Comparison of ENCODE assay signal across 9 cellular contexts in the genomic region with DNA sequence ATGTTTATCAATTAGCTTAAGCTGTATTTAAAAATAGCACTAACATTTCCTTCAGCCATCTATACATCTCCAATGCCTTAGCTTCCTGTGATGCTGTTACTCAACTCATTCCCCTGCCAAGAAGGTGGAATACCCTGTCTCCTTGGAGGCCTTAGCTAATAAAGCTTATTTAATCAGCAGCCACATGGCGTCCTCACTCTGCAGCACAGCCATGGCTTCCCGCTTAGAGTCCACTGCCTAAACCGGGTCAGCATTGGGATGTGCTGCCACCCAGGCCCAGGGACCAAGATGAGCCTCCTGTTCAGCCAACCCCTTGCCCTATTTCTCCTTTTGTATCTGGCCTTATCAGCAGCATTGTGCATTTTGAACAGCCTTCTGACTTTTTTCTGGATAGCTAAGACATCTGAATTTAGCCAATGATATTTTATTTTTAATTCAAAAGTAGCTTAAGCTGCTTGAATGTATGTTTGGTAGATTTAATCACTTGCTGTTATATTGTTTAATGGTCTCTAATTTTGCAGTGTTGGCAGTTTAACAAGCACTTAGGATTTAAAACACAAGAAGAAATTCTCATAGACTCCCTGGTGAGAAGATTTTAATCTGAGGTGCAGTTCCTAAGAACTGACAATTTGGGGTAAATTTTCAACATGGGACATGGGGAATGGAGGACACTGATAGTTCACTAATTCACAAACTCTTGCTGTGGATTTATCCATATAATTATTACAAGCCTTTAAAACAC.
DNase-seq lines count a peak whose midpoint lies in the region; ATAC-seq, FAIRE-seq and TF ChIP-seq lines count a peak whose summit lies in the region.
"Had no signal": no experiment of that assay in that cellular context is flagged by ENCODE, and none has a peak within 500 bp of the region (broad histone marks: within the 10 kb centered on the region; RNA-seq: fewer than 3 reads in every experiment).

No MANE protein-coding gene starts in this region.

- H3K27ac Mint-ChIP-seq in activated T-cell treated with anti-CD3 and anti-CD28 coated beads, Interleukin-2, amount 50 U/mL, for 72 hours: peak overlapping the region; percentile 51
- no peak overlapping the region for H3K27ac Mint-ChIP-seq in activated T-cell treated with anti-CD3 and anti-CD28 coated beads, Interleukin-2, amount 50 U/mL, for 24 hours

- H3K9me3 ChIP-seq in liver (ENCODE audit: control insufficient read depth in 4 of 4, low read length in 3 of 4) (no peaks in the 10 kb centered on the region), upper lobe of right lung (no peaks in the 10 kb centered on the region)
- H3K9me3 ChIP-seq: BLaER1 had no signal

- TF ChIP-seq RAD21 in liver (IDR thresholded peaks at IDR 0.05): peak in 1 of 2 donors; percentile 13

- no peaks in the 10 kb centered on the region for H3K36me3 Mint-ChIP-seq in activated T-cell treated with anti-CD3 and anti-CD28 coated beads, Interleukin-2, amount 50 U/mL, for 72 hours (ENCODE audit: insufficient read depth in 2 of 2)
- H3K36me3 Mint-ChIP-seq in activated T-cell treated with anti-CD3 and anti-CD28 coated beads, Interleukin-2, amount 50 U/mL, for 24 hours (ENCODE audit: low read depth): no peaks in the 10 kb centered on the region

- peaks cover 1 to 16% (median 5%) of the 10 kb centered on the region in 4 donors for H3K4me1 ChIP-seq in liver (ENCODE audit: control insufficient read depth in 4 of 4, insufficient read depth in 4 of 4, low read length in 3 of 4)
- H3K4me1 ChIP-seq in upper lobe of right lung: peaks cover 14% of the 10 kb centered on the region
- H3K4me1 ChIP-seq: BLaER1 had no signal

- no peak overlapping the region for H3K4me3 Mint-ChIP-seq in activated T-cell treated with anti-CD3 and anti-CD28 coated beads, Interleukin-2, amount 50 U/mL, for 72 hours
- no peak overlapping the region for H3K4me3 Mint-ChIP-seq in activated T-cell treated with anti-CD3 and anti-CD28 coated beads, Interleukin-2, amount 50 U/mL, for 24 hours

- no peak for FAIRE-seq in bronchial epithelial cell (lab: Jason Lieb, UNC)

- H3K27me3 Mint-ChIP-seq in activated T-cell treated with anti-CD3 and anti-CD28 coated beads, Interleukin-2, amount 50 U/mL, for 72 hours (ENCODE audit: low read depth): no peaks in the 10 kb centered on the region
- H3K27me3 Mint-ChIP-seq in activated T-cell treated with anti-CD3 and anti-CD28 coated beads, Interleukin-2, amount 50 U/mL, for 24 hours: no peaks in the 10 kb centered on the region

- H3K27ac ChIP-seq in liver (ENCODE audit: low read depth in 1 of 2, low read length in 2 of 2): peak overlapping the region; percentile 59 to 72
- H3K27ac ChIP-seq in upper lobe of right lung: peak overlapping the region; percentile 33
- H3K27ac ChIP-seq: BLaER1 had no signal

- intact Hi-C loops in upper lobe of right lung (cut with DNase I): loop anchor here (5.0 kb wide), 1 partner anchor 418 kb away; no protein-coding TSS in a partner anchor

- peak overlapping the region in 1 of 2 donors; percentile 52 for H3K9ac ChIP-seq in liver (ENCODE audit: low read depth in 1 of 2, low read length in 2 of 2)
- H3K9ac ChIP-seq: BLaER1 had no signal

- TF ChIP-seq CTCF in bronchial epithelial cell (IDR thresholded peaks at IDR 0.05; ENCODE audit: insufficient read depth, low read length, severe bottlenecking) (no peak), liver (IDR thresholded peaks at IDR 0.05; ENCODE audit: low read depth, low read length, missing input control) (no peak), upper lobe of right lung (IDR thresholded peaks at IDR 0.05) (no peak)

- peaks cover 20% of the 10 kb centered on the region for H3K4me1 Mint-ChIP-seq in activated T-cell treated with anti-CD3 and anti-CD28 coated beads, Interleukin-2, amount 50 U/mL, for 72 hours (ENCODE audit: low read depth)
- H3K4me1 Mint-ChIP-seq in activated T-cell treated with anti-CD3 and anti-CD28 coated beads, Interleukin-2, amount 50 U/mL, for 24 hours (ENCODE audit: low read depth): peaks cover 16% of the 10 kb centered on the region

- no peaks in the 10 kb centered on the region for H3K9me3 Mint-ChIP-seq in activated T-cell treated with anti-CD3 and anti-CD28 coated beads, Interleukin-2, amount 50 U/mL, for 72 hours
- H3K9me3 Mint-ChIP-seq in activated T-cell treated with anti-CD3 and anti-CD28 coated beads, Interleukin-2, amount 50 U/mL, for 24 hours: no peaks in the 10 kb centered on the region

- ATAC-seq in activated T-cell treated with anti-CD3 and anti-CD28 coated beads, Interleukin-2, amount 50 U/mL, for 72 hours (replicated peaks in 1 of 2): no peak
- ATAC-seq in upper lobe of right lung (peak; percentile 48), HG03520 (IDR thresholded peaks at IDR 0.05; ENCODE audit: unreplicated experiment) (no peak), HG02623 (IDR thresholded peaks at IDR 0.05; ENCODE audit: unreplicated experiment) (no peak)

- H3K36me3 ChIP-seq in bronchial epithelial cell (ENCODE audit: control insufficient read depth, insufficient read depth, low read length) (no peaks in the 10 kb centered on the region), liver (ENCODE audit: control insufficient read depth in 4 of 4, insufficient read depth in 3 of 4, low read depth in 1 of 4, low read length in 3 of 4) (no peaks in the 10 kb centered on the region), upper lobe of right lung (no peaks in the 10 kb centered on the region)
- H3K36me3 ChIP-seq: BLaER1 had no signal

- WGBS in liver: 80% methylated on average over 3 of the region's 3 CpGs

- no peak for DNase-seq in activated T-cell treated with anti-CD3 and anti-CD28 coated beads, Interleukin-2, amount 50 U/mL, for 72 hours
- DNase-seq in activated T-cell treated with anti-CD3 and anti-CD28 coated beads, Interleukin-2, amount 50 U/mL, for 24 hours: no peak
- DNase-seq in bronchial epithelial cell (ENCODE audit: low read depth): peak; percentile 82
- no peak for DNase-seq in upper lobe of right lung
- DNase-seq in NCI-H345 (lab: John Stamatoyannopoulos, UW): no peak

- H3K27me3 ChIP-seq in bronchial epithelial cell (ENCODE audit: control insufficient read depth, insufficient read depth, low read length) (no peaks in the 10 kb centered on the region), liver (ENCODE audit: control insufficient read depth in 4 of 4, insufficient read depth in 4 of 4, low read length in 3 of 4) (no peaks in the 10 kb centered on the region), upper lobe of right lung (no peaks in the 10 kb centered on the region)
- H3K27me3 ChIP-seq: BLaER1 had no signal

- H3K4me3 ChIP-seq in bronchial epithelial cell (ENCODE audit: low read depth, low read length): no peak overlapping the region
- H3K4me3 ChIP-seq in liver (ENCODE audit: low read depth in 1 of 3, low read length in 3 of 3): no peak overlapping the region
- H3K4me3 ChIP-seq in upper lobe of right lung: no peak overlapping the region
- H3K4me3 ChIP-seq: BLaER1 had no signal

TF ChIP-seq in liver, 16 proteins besides CTCF, POLR2A, EP300 and RAD21 (continues in another document):
- no peak for TF ChIP-seq RXRA (IDR thresholded peaks at IDR 0.05)
- no peak for TF ChIP-seq HNF4G (IDR thresholded peaks at IDR 0.05)
- TF ChIP-seq, protein P1, sequence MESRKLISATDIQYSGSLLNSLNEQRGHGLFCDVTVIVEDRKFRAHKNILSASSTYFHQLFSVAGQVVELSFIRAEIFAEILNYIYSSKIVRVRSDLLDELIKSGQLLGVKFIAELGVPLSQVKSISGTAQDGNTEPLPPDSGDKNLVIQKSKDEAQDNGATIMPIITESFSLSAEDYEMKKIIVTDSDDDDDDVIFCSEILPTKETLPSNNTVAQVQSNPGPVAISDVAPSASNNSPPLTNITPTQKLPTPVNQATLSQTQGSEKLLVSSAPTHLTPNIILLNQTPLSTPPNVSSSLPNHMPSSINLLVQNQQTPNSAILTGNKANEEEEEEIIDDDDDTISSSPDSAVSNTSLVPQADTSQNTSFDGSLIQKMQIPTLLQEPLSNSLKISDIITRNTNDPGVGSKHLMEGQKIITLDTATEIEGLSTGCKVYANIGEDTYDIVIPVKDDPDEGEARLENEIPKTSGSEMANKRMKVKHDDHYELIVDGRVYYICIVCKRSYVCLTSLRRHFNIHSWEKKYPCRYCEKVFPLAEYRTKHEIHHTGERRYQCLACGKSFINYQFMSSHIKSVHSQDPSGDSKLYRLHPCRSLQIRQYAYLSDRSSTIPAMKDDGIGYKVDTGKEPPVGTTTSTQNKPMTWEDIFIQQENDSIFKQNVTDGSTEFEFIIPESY (IDR thresholded peaks at IDR 0.05): no peak
- TF ChIP-seq, protein P2, sequence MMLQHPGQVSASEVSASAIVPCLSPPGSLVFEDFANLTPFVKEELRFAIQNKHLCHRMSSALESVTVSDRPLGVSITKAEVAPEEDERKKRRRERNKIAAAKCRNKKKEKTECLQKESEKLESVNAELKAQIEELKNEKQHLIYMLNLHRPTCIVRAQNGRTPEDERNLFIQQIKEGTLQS (IDR thresholded peaks at IDR 0.05): no peak
- TF ChIP-seq TAF1 (conservative IDR thresholded peaks at IDR 0.05): no peak
- TF ChIP-seq YY1 (IDR thresholded peaks at IDR 0.05): no peak
- no peak for TF ChIP-seq GABPA (IDR thresholded peaks at IDR 0.05 in 1 of 2, conservative IDR thresholded peaks at IDR 0.05 in 1 of 2)
- no peak for TF ChIP-seq SP1 (IDR thresholded peaks at IDR 0.05)
- no peak for TF ChIP-seq HNF4A (conservative IDR thresholded peaks at IDR 0.05)
- TF ChIP-seq JUND (IDR thresholded peaks at IDR 0.05): no peak
- no peak for TF ChIP-seq EGR1 (IDR thresholded peaks at IDR 0.05; ENCODE audit: low read depth in 2 of 2)
- TF ChIP-seq FOXA1 (IDR thresholded peaks at IDR 0.05): no peak
